Comparison of ENCODE assay signal across 1 cellular context in the genomic region with DNA sequence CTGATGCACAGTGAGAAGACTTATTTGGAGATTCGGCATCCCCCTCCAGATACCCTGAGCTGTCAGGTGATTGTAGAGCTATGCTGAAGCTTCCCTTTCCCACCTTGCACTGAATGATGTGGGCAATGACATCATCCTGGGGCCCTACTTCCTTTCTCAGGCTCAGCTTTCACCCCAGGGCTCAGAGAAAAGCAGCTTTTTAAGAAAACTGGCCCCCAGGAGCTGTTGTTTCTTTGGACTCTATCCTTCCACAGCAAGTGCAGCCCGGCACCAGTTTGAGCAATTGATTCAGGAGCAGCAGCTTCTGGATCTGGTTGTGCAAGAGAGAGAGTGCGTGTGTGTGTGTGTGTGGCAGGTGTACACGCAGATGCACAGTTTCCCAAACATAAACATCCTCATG.
TF ChIP-seq lines count a peak whose summit lies in the region.

No MANE protein-coding gene starts in this region.

TF ChIP-seq in GM12878, 131 proteins besides CTCF, POLR2A, EP300 and RAD21 (continued from another document):
- TF ChIP-seq, protein P1, sequence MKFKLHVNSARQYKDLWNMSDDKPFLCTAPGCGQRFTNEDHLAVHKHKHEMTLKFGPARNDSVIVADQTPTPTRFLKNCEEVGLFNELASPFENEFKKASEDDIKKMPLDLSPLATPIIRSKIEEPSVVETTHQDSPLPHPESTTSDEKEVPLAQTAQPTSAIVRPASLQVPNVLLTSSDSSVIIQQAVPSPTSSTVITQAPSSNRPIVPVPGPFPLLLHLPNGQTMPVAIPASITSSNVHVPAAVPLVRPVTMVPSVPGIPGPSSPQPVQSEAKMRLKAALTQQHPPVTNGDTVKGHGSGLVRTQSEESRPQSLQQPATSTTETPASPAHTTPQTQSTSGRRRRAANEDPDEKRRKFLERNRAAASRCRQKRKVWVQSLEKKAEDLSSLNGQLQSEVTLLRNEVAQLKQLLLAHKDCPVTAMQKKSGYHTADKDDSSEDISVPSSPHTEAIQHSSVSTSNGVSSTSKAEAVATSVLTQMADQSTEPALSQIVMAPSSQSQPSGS (IDR thresholded peaks at IDR 0.05; ENCODE audit: low read length) = peak; percentile 54; the same call in 1 of the 2 replicates
- TF ChIP-seq SPI1 (IDR thresholded peaks at IDR 0.05; ENCODE audit: borderline replicate concordance, insufficient read depth, low read depth, low read length) (peak; percentile 17; the same call in 1 of the 2 replicates), RUNX3 (IDR thresholded peaks at IDR 0.05; ENCODE audit: low read length) (peak; percentile 50; the same call in 1 of the 2 replicates), ATF7 (IDR thresholded peaks at IDR 0.05; ENCODE audit: low read depth) (peak; percentile 79)
